17 cellular contexts compared by ENCODE assay signal in genomic region chr9:90842984-90843383, GRCh38. TPM values are rescaled to one million over a fixed set of nuclear protein-coding genes. Genes with fewer than 3 reads are reported as not detected.
DNase-seq lines count a peak whose midpoint lies in the region; ATAC-seq, FAIRE-seq and TF ChIP-seq lines count a peak whose summit lies in the region.
"Had no signal": no experiment of that assay in that cellular context is flagged by ENCODE, and none has a peak within 500 bp of the region (broad histone marks: within the 10 kb centered on the region; RNA-seq: fewer than 3 reads in every experiment).

No MANE protein-coding gene starts in this region.

- no peak overlapping the region for H3K4me3 Mint-ChIP-seq in stimulated activated naive CD8-positive, alpha-beta T cell treated with anti-CD3 and anti-CD28 coated beads, Interleukin-15, amount 100 ng/mL, for 72 hours

- H3K4me2 ChIP-seq in OCI-LY7 (ENCODE audit: low read length) = no peak overlapping the region

- no peak for TF ChIP-seq CTCF in OCI-LY7 (conservative IDR thresholded peaks at IDR 0.05; ENCODE audit: low read length)
- TF ChIP-seq CTCF in foreskin keratinocyte (conservative IDR thresholded peaks at IDR 0.05) = no peak

- peaks cover 98% of the 10 kb centered on the region for H3K36me3 ChIP-seq in OCI-LY7 (ENCODE audit: insufficient read depth, low read length)
- H3K36me3 ChIP-seq: cardiac muscle cell, prostate gland had no signal

- H3K9me3 Mint-ChIP-seq in stimulated activated naive CD8-positive, alpha-beta T cell treated with anti-CD3 and anti-CD28 coated beads, Interleukin-15, amount 100 ng/mL, for 72 hours = no peaks in the 10 kb centered on the region

- H3K9me2 ChIP-seq in OCI-LY7 (ENCODE audit: insufficient read depth, low read length) = no peaks in the 10 kb centered on the region

- ATAC-seq in stimulated activated naive CD8-positive, alpha-beta T cell treated with anti-CD3 and anti-CD28 coated beads, Interleukin-15, amount 100 ng/mL, for 72 hours = peak; percentile 13
- ATAC-seq in stimulated activated naive CD8-positive, alpha-beta T cell treated with anti-CD3 and anti-CD28 coated beads, Interleukin-15, Interleukin-2, amounts not matched to agents 100 U/mL and 50 U/mL, for 24 hours = no peak
- ATAC-seq in foreskin keratinocyte = peak; percentile 5
- ATAC-seq: left lobe of liver had no signal

- H3K9me3 ChIP-seq in OCI-LY7 (ENCODE audit: low read length) = no peaks in the 10 kb centered on the region
- H3K9me3 ChIP-seq: Caco-2, prostate gland had no signal

- H3K79me2 ChIP-seq in OCI-LY7 (ENCODE audit: insufficient read depth, low read depth, low read length) = peaks cover 50% of the 10 kb centered on the region

- BruUV-seq in OCI-LY7 (replicated peaks; lab: Mats Ljungman, UMichigan) = no TSS peak

- H2AFZ ChIP-seq in OCI-LY7 (ENCODE audit: low read length) = no peak overlapping the region

- POLR2A ChIA-PET in OCI-LY7 (lab: Charles Lee) = no interaction called here

- FAIRE-seq in urothelium cell line (lab: Jason Lieb, UNC) = peak; percentile 27

- H3K4me1 Mint-ChIP-seq in stimulated activated naive CD8-positive, alpha-beta T cell treated with anti-CD3 and anti-CD28 coated beads, Interleukin-15, amount 100 ng/mL, for 72 hours = no peaks in the 10 kb centered on the region

- no peak for DNase-seq in stimulated activated naive CD8-positive, alpha-beta T cell treated with anti-CD3 and anti-CD28 coated beads, Interleukin-15, amount 100 ng/mL, for 72 hours
- no peak for DNase-seq in stimulated activated naive CD8-positive, alpha-beta T cell treated with anti-CD3 and anti-CD28 coated beads, Interleukin-15, Interleukin-2, amounts not matched to agents 100 U/mL and 50 U/mL, for 24 hours
- no peak for DNase-seq in OCI-LY7 (ENCODE audit: low spot score)
- DNase-seq in foreskin keratinocyte = no peak
- no peak for DNase-seq in urothelium cell line (ENCODE audit: low spot score)
- no peak for DNase-seq in GOT3 (lab: John Stamatoyannopoulos, UW)
- no peak for DNase-seq in iPS-NIHi7 (ENCODE audit: extremely low spot score)
- DNase-seq in NCI-H128 (lab: John Stamatoyannopoulos, UW; ENCODE audit: unreplicated experiment) = no peak
- DNase-seq: activated CD4-positive, alpha-beta T cell treated with anti-CD3 and anti-CD28 coated beads for 48 hours; activated T-cell treated with anti-CD3 and anti-CD28 coated beads, Interleukin-2, amount 50 U/mL, for 48 hours; Caco-2; effector CD8-positive, alpha-beta T cell; MM.1S; NCI-H774 had no signal

- intact Hi-C loops in OCI-LY7 (cut with micrococcal nuclease; ENCODE audit: unreplicated experiment) = no loop called here

- H3K27ac ChIP-seq in OCI-LY7 (ENCODE audit: low read depth, low read length, poor library complexity, severe bottlenecking) (peak overlapping the region; percentile 35), foreskin keratinocyte (no peak overlapping the region)
- H3K27ac ChIP-seq: cardiac muscle cell, prostate gland had no signal

- H3K4me1 ChIP-seq in OCI-LY7 (ENCODE audit: insufficient read depth, low read length, poor library complexity, severe bottlenecking) (peaks cover 33% of the 10 kb centered on the region), foreskin keratinocyte (no peaks in the 10 kb centered on the region)
- H3K4me1 ChIP-seq: Caco-2, prostate gland had no signal

- no peak overlapping the region for H3K4me3 ChIP-seq in OCI-LY7 (ENCODE audit: low read depth, low read length, poor library complexity, severe bottlenecking)
- H3K4me3 ChIP-seq: cardiac muscle cell, prostate gland had no signal

- peaks cover 7% of the 10 kb centered on the region for H3K27me3 Mint-ChIP-seq in stimulated activated naive CD8-positive, alpha-beta T cell treated with anti-CD3 and anti-CD28 coated beads, Interleukin-15, amount 100 ng/mL, for 72 hours

- no peak overlapping the region for H3K27ac Mint-ChIP-seq in stimulated activated naive CD8-positive, alpha-beta T cell treated with anti-CD3 and anti-CD28 coated beads, Interleukin-15, amount 100 ng/mL, for 72 hours

- H4K20me1 ChIP-seq in OCI-LY7 (ENCODE audit: insufficient read depth, low read length) = 0 out of 2 replicates have a peak, but pooled peaks cover 4% of the 10 kb centered on the region

- H3K27me3 ChIP-seq in foreskin keratinocyte = no peaks in the 10 kb centered on the region
- H3K27me3 ChIP-seq: cardiac muscle cell had no signal

- CTCF ChIA-PET in OCI-LY7 (lab: Charles Lee; ENCODE audit: unreplicated experiment) = no interaction called here

RNA-seq across cellular contexts. Expression of gene SYK, which starts 41.4 kb away (rescaled TPM):
- total RNA-seq in OCI-LY7 (2014; rRNA removed; shearing (Covaris generic)) = 106 and 112 TPM in 2 replicates
- total RNA-seq in OCI-LY7 (2022) (175 and 201 TPM in 2 replicates), foreskin keratinocyte (6.1 and 6.6 TPM in 2 replicates)
- polyA plus RNA-seq in foreskin keratinocyte = 2.5 and 2.8 TPM in 2 replicates
- total RNA-seq: cardiac muscle cell had no signal
- polyA plus RNA-seq: cardiac muscle cell had no signal

Comparison
In these comparisons a context has a peak if more than half of its experiments do, and no peak if none do; other contexts are left out.
1. RNA of gene SYK, which starts 41.4 kb away (total RNA-seq): 106 to 201 TPM in OCI-LY7; 6.1 to 6.6 TPM in foreskin keratinocyte; every median in the first group is over 10 times any median in the second.